Comparison of ENCODE assay signal across 1 cellular context in genomic region chr13:29454931-29455481, GRCh38.
TF ChIP-seq lines count a peak whose summit lies in the region.

No MANE protein-coding gene starts in this region.

TF ChIP-seq in HepG2, 621 proteins besides CTCF, POLR2A, EP300 and RAD21 (continued from another document):
- TF ChIP-seq, protein P1, sequence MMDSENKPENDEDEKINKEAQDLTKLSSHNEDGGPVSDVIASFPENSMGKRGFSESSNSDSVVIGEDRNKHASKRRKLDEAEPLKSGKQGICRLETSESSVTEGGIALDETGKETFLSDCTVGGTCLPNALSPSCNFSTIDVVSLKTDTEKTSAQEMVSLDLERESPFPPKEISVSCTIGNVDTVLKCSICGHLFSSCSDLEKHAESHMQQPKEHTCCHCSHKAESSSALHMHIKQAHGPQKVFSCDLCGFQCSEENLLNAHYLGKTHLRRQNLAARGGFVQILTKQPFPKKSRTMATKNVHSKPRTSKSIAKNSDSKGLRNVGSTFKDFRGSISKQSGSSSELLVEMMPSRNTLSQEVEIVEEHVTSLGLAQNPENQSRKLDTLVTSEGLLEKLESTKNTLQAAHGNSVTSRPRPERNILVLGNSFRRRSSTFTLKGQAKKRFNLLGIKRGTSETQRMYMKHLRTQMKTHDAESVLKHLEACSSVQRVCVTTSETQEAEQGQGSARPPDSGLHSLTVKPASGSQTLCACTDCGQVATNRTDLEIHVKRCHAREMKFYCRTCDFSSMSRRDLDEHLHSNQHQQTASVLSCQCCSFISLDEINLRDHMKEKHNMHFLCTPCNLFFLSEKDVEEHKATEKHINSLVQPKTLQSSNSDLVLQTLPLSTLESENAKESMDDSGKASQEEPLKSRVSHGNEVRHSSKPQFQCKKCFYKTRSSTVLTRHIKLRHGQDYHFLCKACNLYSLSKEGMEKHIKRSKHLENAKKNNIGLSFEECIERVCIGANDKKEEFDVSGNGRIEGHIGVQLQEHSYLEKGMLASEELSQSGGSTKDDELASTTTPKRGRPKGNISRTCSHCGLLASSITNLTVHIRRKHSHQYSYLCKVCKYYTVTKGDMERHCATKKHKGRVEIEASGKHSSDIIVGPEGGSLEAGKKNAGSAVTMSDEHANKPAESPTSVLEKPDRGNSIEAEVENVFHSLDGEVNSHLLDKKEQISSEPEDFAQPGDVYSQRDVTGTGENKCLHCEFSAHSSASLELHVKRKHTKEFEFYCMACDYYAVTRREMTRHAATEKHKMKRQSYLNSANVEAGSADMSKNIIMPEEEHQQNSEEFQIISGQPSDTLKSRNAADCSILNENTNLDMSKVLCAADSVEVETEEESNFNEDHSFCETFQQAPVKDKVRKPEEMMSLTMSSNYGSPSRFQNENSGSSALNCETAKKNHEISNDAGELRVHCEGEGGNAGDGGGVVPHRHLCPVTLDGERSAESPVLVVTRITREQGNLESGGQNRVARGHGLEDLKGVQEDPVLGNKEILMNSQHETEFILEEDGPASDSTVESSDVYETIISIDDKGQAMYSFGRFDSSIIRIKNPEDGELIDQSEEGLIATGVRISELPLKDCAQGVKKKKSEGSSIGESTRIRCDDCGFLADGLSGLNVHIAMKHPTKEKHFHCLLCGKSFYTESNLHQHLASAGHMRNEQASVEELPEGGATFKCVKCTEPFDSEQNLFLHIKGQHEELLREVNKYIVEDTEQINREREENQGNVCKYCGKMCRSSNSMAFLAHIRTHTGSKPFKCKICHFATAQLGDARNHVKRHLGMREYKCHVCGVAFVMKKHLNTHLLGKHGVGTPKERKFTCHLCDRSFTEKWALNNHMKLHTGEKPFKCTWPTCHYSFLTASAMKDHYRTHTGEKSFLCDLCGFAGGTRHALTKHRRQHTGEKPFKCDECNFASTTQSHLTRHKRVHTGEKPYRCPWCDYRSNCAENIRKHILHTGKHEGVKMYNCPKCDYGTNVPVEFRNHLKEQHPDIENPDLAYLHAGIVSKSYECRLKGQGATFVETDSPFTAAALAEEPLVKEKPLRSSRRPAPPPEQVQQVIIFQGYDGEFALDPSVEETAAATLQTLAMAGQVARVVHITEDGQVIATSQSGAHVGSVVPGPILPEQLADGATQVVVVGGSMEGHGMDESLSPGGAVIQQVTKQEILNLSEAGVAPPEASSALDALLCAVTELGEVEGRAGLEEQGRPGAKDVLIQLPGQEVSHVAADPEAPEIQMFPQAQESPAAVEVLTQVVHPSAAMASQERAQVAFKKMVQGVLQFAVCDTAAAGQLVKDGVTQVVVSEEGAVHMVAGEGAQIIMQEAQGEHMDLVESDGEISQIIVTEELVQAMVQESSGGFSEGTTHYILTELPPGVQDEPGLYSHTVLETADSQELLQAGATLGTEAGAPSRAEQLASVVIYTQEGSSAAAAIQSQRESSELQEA (CRISPR knock-in tag; IDR thresholded peaks at IDR 0.05; ENCODE audit: not compliant biosample characterization) = no peak
- TF ChIP-seq MAFG (CRISPR knock-in tag; IDR thresholded peaks at IDR 0.05) (no peak), KDM3A (CRISPR knock-in tag; IDR thresholded peaks at IDR 0.05; ENCODE audit: low read depth) (no peak), ZFP36L1 (CRISPR knock-in tag; IDR thresholded peaks at IDR 0.05) (no peak), EED (CRISPR knock-in tag; IDR thresholded peaks at IDR 0.05) (no peak), ZNF558 (CRISPR knock-in tag; IDR thresholded peaks at IDR 0.05; ENCODE audit: borderline replicate concordance) (no peak), YEATS4 (CRISPR knock-in tag; IDR thresholded peaks at IDR 0.05; ENCODE audit: borderline replicate concordance) (no peak), ZSCAN9 (CRISPR knock-in tag; IDR thresholded peaks at IDR 0.05; ENCODE audit: borderline replicate concordance) (no peak), SKI (IDR thresholded peaks at IDR 0.05; ENCODE audit: partially characterized antibody) (no peak), KLF12 (CRISPR knock-in tag; IDR thresholded peaks at IDR 0.05; ENCODE audit: borderline replicate concordance) (no peak), SMC3 (IDR thresholded peaks at IDR 0.05; ENCODE audit: low read length) (peak; percentile 17; the same call in 1 of the 2 replicates), BRD4 (CRISPR knock-in tag; IDR thresholded peaks at IDR 0.05) (no peak)
- TF ChIP-seq, protein P2, sequence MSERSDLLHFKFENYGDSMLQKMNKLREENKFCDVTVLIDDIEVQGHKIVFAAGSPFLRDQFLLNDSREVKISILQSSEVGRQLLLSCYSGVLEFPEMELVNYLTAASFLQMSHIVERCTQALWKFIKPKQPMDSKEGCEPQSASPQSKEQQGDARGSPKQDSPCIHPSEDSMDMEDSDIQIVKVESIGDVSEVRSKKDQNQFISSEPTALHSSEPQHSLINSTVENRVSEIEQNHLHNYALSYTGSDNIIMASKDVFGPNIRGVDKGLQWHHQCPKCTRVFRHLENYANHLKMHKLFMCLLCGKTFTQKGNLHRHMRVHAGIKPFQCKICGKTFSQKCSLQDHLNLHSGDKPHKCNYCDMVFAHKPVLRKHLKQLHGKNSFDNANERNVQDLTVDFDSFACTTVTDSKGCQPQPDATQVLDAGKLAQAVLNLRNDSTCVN (CRISPR knock-in tag; IDR thresholded peaks at IDR 0.05; ENCODE audit: borderline replicate concordance) = no peak
- TF ChIP-seq, protein P3, sequence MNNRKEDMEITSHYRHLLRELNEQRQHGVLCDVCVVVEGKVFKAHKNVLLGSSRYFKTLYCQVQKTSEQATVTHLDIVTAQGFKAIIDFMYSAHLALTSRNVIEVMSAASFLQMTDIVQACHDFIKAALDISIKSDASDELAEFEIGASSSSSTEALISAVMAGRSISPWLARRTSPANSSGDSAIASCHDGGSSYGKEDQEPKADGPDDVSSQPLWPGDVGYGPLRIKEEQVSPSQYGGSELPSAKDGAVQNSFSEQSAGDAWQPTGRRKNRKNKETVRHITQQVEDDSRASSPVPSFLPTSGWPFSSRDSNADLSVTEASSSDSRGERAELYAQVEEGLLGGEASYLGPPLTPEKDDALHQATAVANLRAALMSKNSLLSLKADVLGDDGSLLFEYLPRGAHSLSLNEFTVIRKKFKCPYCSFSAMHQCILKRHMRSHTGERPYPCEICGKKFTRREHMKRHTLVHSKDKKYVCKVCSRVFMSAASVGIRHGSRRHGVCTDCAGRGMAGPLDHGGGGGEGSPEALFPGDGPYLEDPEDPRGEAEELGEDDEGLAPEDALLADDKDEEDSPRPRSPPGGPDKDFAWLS (CRISPR knock-in tag; IDR thresholded peaks at IDR 0.05; ENCODE audit: borderline replicate concordance) = no peak
